In the genomic region with DNA sequence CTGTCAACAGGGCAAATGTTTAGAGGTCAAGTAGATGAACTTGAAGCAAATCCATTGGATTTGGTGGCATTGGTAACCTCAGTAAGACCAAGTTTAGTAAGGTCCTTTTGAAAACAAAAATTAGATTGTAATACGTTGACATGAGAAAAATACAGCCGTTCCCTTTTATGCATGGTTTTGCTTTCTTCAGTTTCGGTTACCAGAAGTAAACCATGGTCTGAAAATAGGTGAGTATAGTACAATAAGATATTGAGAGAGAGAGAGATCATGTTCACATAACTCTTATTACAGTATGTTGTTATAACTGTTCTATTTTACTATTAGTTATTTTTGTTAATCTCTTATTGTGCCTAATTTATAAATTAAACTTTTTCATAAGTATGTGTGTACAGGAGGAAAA, we compare ENCODE assay signal across 25 cellular contexts.
"Had no signal": no experiment of that assay in that cellular context is flagged by ENCODE, and none has a peak within 500 bp of the region (broad histone marks: within the 10 kb centered on the region; RNA-seq: fewer than 3 reads in every experiment).

No MANE protein-coding gene starts in this region.

- H3K4me3 ChIP-seq: K562, PC-9, Peyer's patch, SJCRH30 had no signal

- H3K9me3 ChIP-seq: Peyer's patch, SJCRH30 had no signal

- FAIRE-seq: K562 had no signal

- H3K9me3 Mint-ChIP-seq: IgD-negative memory B cell had no signal

- H3K27ac Mint-ChIP-seq: IgD-negative memory B cell had no signal

- H3K36me3 ChIP-seq: Peyer's patch, SJCRH30 had no signal

- H3K4me2 ChIP-seq: KMS-11, PC-9 had no signal

- H3K4me3 Mint-ChIP-seq: IgD-negative memory B cell had no signal

- DNase-seq: Kasumi-1, MV-4-11, NCI-H1048, NCI-H1105, NCI-H1417, NCI-H1436 treated with DMSO at 0.1 percent for 48 hours, NCI-H1694, NCI-H187 treated with DMSO at 0.1 percent for 48 hours, NCI-H2029 treated with DMSO at 0.1 percent for 48 hours, NCI-H2171 treated with DMSO at 0.1 percent for 48 hours, NCI-H345, NCI-H524, NCI-H526 treated with DMSO at 0.1 percent for 48 hours, NCI-H774, OCI-M1, PC-9, Peyer's patch, SHP77 treated with DMSO at 0.1 percent for 48 hours, SJCRH30, T-helper 1 cell had no signal

- H2AFZ ChIP-seq: PC-9 had no signal

- H3K4me1 Mint-ChIP-seq: IgD-negative memory B cell had no signal

- H3K27me3 Mint-ChIP-seq: IgD-negative memory B cell had no signal

- H3K36me3 Mint-ChIP-seq: IgD-negative memory B cell had no signal

- ATAC-seq: K562, Right ventricle myocardium inferior, SK-N-SH treated with all-trans-retinoic acid at 6 μM for 48 hours had no signal

- H3K27ac ChIP-seq: KMS-11, PC-9, Peyer's patch, SJCRH30 had no signal

- H3K9ac ChIP-seq: KMS-11 had no signal

- H3K27me3 ChIP-seq: Peyer's patch, SJCRH30 had no signal

- H3K4me1 ChIP-seq: SJCRH30 had no signal
